In the genomic region with DNA sequence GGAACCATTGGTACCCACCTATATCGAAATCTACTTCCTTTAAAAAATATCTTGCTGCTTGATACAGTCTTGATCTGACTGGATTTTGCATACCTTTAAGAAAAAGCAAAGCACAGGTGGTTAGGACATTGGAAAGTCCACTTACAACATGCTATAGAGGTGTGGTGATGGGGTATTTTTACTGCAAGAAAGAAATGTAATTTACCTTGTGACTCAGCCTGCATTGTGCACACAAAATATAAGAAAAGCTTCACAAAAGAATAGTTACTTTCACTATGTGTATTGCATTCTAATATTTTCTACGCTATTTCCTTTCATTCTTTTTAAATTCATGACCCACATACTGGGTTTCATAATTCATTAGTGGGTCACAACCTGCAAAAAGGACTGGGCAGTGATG, we compare ENCODE assay signal across 18 cellular contexts.
DNase-seq lines count a peak whose midpoint lies in the region; ATAC-seq and TF ChIP-seq lines count a peak whose summit lies in the region.
"Had no signal": no experiment of that assay in that cellular context is flagged by ENCODE, and none has a peak within 500 bp of the region (broad histone marks: within the 10 kb centered on the region; RNA-seq: fewer than 3 reads in every experiment).

No MANE protein-coding gene starts in this region.

- ATAC-seq in HG02610 (IDR thresholded peaks at IDR 0.05; ENCODE audit: unreplicated experiment) (peak; percentile 59), mucosa of descending colon (peak; percentile 72), GM21737 (IDR thresholded peaks at IDR 0.05; ENCODE audit: unreplicated experiment) (no peak), heart right ventricle (no peak)
- ATAC-seq: Right ventricle myocardium inferior had no signal

- H3K9me3 Mint-ChIP-seq in chondrocyte (ENCODE audit: low read depth), result no peaks in the 10 kb centered on the region
- H3K9me3 Mint-ChIP-seq: CD4-positive, alpha-beta memory T cell; IgD-negative memory B cell had no signal

- no peak overlapping the region for H3K4me3 ChIP-seq in adrenal gland
- H3K4me3 ChIP-seq in mucosa of descending colon, result no peak overlapping the region
- H3K4me3 ChIP-seq in skeletal muscle tissue (ENCODE audit: low read length in 3 of 3), result no peak overlapping the region
- H3K4me3 ChIP-seq in heart right ventricle, result no peak overlapping the region
- H3K4me3 ChIP-seq: Peyer's patch, SK-N-MC had no signal

- H3K4me1 ChIP-seq in adrenal gland (replicated peaks in 1 of 2) (peaks cover 8 to 17% of the 10 kb centered on the region in 2 donors), mucosa of descending colon (ENCODE audit: low read depth) (no peaks in the 10 kb centered on the region), skeletal muscle tissue (ENCODE audit: control insufficient read depth in 3 of 3, insufficient read depth in 3 of 3, low read length in 3 of 3) (peaks cover 0 to 9% (median 0%) of the 10 kb centered on the region in 3 donors), heart right ventricle (peaks cover 0 to 5% (median 3%) of the 10 kb centered on the region in 9 donors)
- H3K4me1 ChIP-seq: Peyer's patch had no signal

- H3K36me3 Mint-ChIP-seq in chondrocyte (ENCODE audit: low read depth), result no peaks in the 10 kb centered on the region

- H3K27ac ChIP-seq in adrenal gland, result peak overlapping the region in 3 of 5 donors; percentile 11 to 80 (median 58)
- H3K27ac ChIP-seq in skeletal muscle tissue (ENCODE audit: low read depth, low read length), result peak overlapping the region; percentile 50
- no peak overlapping the region for H3K27ac ChIP-seq in heart right ventricle
- H3K27ac ChIP-seq: Peyer's patch, SK-N-MC had no signal

- TF ChIP-seq CTCF in adrenal gland (IDR thresholded peaks at IDR 0.05), result no peak
- TF ChIP-seq CTCF in mucosa of descending colon (IDR thresholded peaks at IDR 0.05), result no peak
- TF ChIP-seq CTCF in chondrocyte (IDR thresholded peaks at IDR 0.05), result no peak
- no peak for TF ChIP-seq CTCF in heart right ventricle (IDR thresholded peaks at IDR 0.05)

- H3K36me3 ChIP-seq in adrenal gland (replicated peaks in 1 of 2) (no peaks in the 10 kb centered on the region), mucosa of descending colon (ENCODE audit: low read depth) (no peaks in the 10 kb centered on the region), skeletal muscle tissue (ENCODE audit: control insufficient read depth in 3 of 3, insufficient read depth in 3 of 3, low read length in 3 of 3) (peaks cover 6 to 13% (median 12%) of the 10 kb centered on the region in 3 donors), heart right ventricle (peaks cover 0 to 26% (median 0%) of the 10 kb centered on the region in 9 donors)

- no peaks in the 10 kb centered on the region for H3K27me3 ChIP-seq in adrenal gland
- no peaks in the 10 kb centered on the region for H3K27me3 ChIP-seq in skeletal muscle tissue (ENCODE audit: control insufficient read depth in 3 of 3, insufficient read depth in 3 of 3, low read length in 3 of 3)
- no peaks in the 10 kb centered on the region for H3K27me3 ChIP-seq in heart right ventricle
- H3K27me3 ChIP-seq: Peyer's patch had no signal

- no peak for TF ChIP-seq POLR2A in adrenal gland (IDR thresholded peaks at IDR 0.05)

- no peaks in the 10 kb centered on the region for H3K4me1 Mint-ChIP-seq in chondrocyte (ENCODE audit: low read depth)
- H3K4me1 Mint-ChIP-seq: CD4-positive, alpha-beta memory T cell; IgD-negative memory B cell had no signal

- intact Hi-C loops in adrenal gland (cut with DNase I) (no loop called here), mucosa of descending colon (cut with DNase I, micrococcal nuclease) (no loop called here), heart right ventricle (cut with DNase I) (no loop called here)

- H3K9me3 ChIP-seq in adrenal gland (replicated peaks in 1 of 3) (no peaks in the 10 kb centered on the region), mucosa of descending colon (no peaks in the 10 kb centered on the region), skeletal muscle tissue (ENCODE audit: control insufficient read depth in 3 of 3, low read length in 3 of 3) (no peaks in the 10 kb centered on the region), heart right ventricle (no peaks in the 10 kb centered on the region)
- H3K9me3 ChIP-seq: Peyer's patch had no signal

- 70 to 87% (median 83%) methylated on average over 2 of the region's 2 CpGs for WGBS in adrenal gland, 4 donors
- 96 to 97% methylated on average over 2 of the region's 2 CpGs for WGBS in heart right ventricle, 2 donors

- no peak overlapping the region for H3K4me3 Mint-ChIP-seq in chondrocyte (ENCODE audit: unreplicated experiment)
- H3K4me3 Mint-ChIP-seq: IgD-negative memory B cell had no signal

- H3K9ac ChIP-seq in skeletal muscle tissue (ENCODE audit: low read depth in 1 of 3, low read length in 3 of 3), result no peak overlapping the region

- H3K27me3 Mint-ChIP-seq in chondrocyte (ENCODE audit: low read depth), result no peaks in the 10 kb centered on the region
- H3K27me3 Mint-ChIP-seq: CD4-positive, alpha-beta memory T cell; IgD-negative memory B cell had no signal

- DNase-seq in adrenal gland, result no peak
- DNase-seq in mucosa of descending colon, result no peak
- no peak for DNase-seq in chondrocyte (ENCODE audit: low spot score)
- DNase-seq in heart right ventricle, result no peak
- DNase-seq in HK-2 (ENCODE audit: unreplicated experiment), result no peak
- DNase-seq: CD4-positive, alpha-beta memory T cell; Kasumi-1; NCI-H1105; NCI-H187; NCI-H226; NCI-H524 treated with DMSO at 0.1 percent for 48 hours; Peyer's patch had no signal

- H3K27ac Mint-ChIP-seq in chondrocyte (ENCODE audit: unreplicated experiment), result no peak overlapping the region
- H3K27ac Mint-ChIP-seq: CD4-positive, alpha-beta memory T cell; IgD-negative memory B cell had no signal

Comparison
In these comparisons a context has a peak if more than half of its experiments do, and no peak if none do; other contexts are left out.
1. ATAC-seq: peak in HG02610 (single experiment) and mucosa of descending colon (single experiment); none in GM21737 (single experiment) and heart right ventricle (0 of 8).
2. H3K27ac ChIP-seq: peak in adrenal gland (3 of 5) and skeletal muscle tissue (single experiment); none in heart right ventricle (0 of 10).